In genomic region chr7:8261711-8262695, GRCh38 we compare ENCODE assay signal across 2 cellular contexts.
TF ChIP-seq lines count a peak whose summit lies in the region.

Gene ICA1, minus strand, starts transcription at chr7:8262167. Its CDS starts 26,241 bp downstream, at chr7:8235926.

TF ChIP-seq in GM23338, 12 proteins besides CTCF, POLR2A, EP300 and RAD21:
- TF ChIP-seq POLR2AphosphoS5 (IDR thresholded peaks at IDR 0.05; ENCODE audit: low read depth) (peak; percentile 22), CREB1 (CRISPR knock-in tag; IDR thresholded peaks at IDR 0.05; ENCODE audit: low read depth) (peak; percentile 89), NANOG (IDR thresholded peaks at IDR 0.05; ENCODE audit: borderline replicate concordance) (no peak), ZNF462 (CRISPR knock-in tag; IDR thresholded peaks at IDR 0.05) (no peak), JUNB (IDR thresholded peaks at IDR 0.05; ENCODE audit: unreplicated experiment) (no peak), STAT1 (IDR thresholded peaks at IDR 0.05; ENCODE audit: unreplicated experiment) (no peak), EZH2 (IDR thresholded peaks at IDR 0.05; ENCODE audit: low read depth, unreplicated experiment) (no peak)

TF ChIP-seq in H1, 55 proteins besides CTCF, POLR2A, EP300 and RAD21:
- no peak for TF ChIP-seq YY1 (IDR thresholded peaks at IDR 0.05; ENCODE audit: low read depth, low read length)
- TF ChIP-seq GTF2F1 (IDR thresholded peaks at IDR 0.05; ENCODE audit: borderline replicate concordance, low read depth, low read length): no peak
- no peak for TF ChIP-seq KDM1A (IDR thresholded peaks at IDR 0.05; ENCODE audit: borderline replicate concordance, low read length)
- peak; percentile 82 for TF ChIP-seq ASH2L (IDR thresholded peaks at IDR 0.05; ENCODE audit: low read length)
- peak; percentile 43; the same call in 1 of the 2 replicates for TF ChIP-seq E2F6 (IDR thresholded peaks at IDR 0.05)
- peak; percentile 66; the same call in 1 of the 2 replicates for TF ChIP-seq TCF12 (IDR thresholded peaks at IDR 0.05; ENCODE audit: low read depth, low read length)
- no peak for TF ChIP-seq KDM5A (IDR thresholded peaks at IDR 0.05; ENCODE audit: low read length)
- TF ChIP-seq CHD7 (IDR thresholded peaks at IDR 0.05; ENCODE audit: insufficient replicate concordance, low read length): no peak
- TF ChIP-seq CEBPB (IDR thresholded peaks at IDR 0.05; ENCODE audit: low read depth, low read length): no peak
- TF ChIP-seq TAF1 (IDR thresholded peaks at IDR 0.05; ENCODE audit: low read depth, low read length): peak; percentile 82
- TF ChIP-seq KDM4A (IDR thresholded peaks at IDR 0.05; ENCODE audit: low read depth, low read length, severe bottlenecking): peak; percentile 84
- TF ChIP-seq CREB1 (IDR thresholded peaks at IDR 0.05): peak; percentile 92
- TF ChIP-seq CBX8 (IDR thresholded peaks at IDR 0.05; ENCODE audit: borderline replicate concordance, low read depth, low read length): no peak
- no peak for TF ChIP-seq NRF1 (IDR thresholded peaks at IDR 0.05; ENCODE audit: low read depth, low read length)
- TF ChIP-seq CBX5 (IDR thresholded peaks at IDR 0.05; ENCODE audit: low read depth, low read length): no peak
- TF ChIP-seq SP2 (IDR thresholded peaks at IDR 0.05; ENCODE audit: low read length): no peak
- TF ChIP-seq USF2 (IDR thresholded peaks at IDR 0.05; ENCODE audit: low read length): peak; percentile 26; the same call in 1 of the 2 replicates
- no peak for TF ChIP-seq NANOG (IDR thresholded peaks at IDR 0.05; ENCODE audit: insufficient read depth, low read depth, low read length, poor library complexity, severe bottlenecking)
- TF ChIP-seq RBBP5 (IDR thresholded peaks at IDR 0.05; ENCODE audit: borderline replicate concordance, low read depth, low read length): no peak
- no peak for TF ChIP-seq CTBP2 (IDR thresholded peaks at IDR 0.05; ENCODE audit: borderline replicate concordance, insufficient read depth, insufficient read length, low read length)
- no peak for TF ChIP-seq BRCA1 (IDR thresholded peaks at IDR 0.05; ENCODE audit: low read depth, low read length)
- TF ChIP-seq FOSL1 (IDR thresholded peaks at IDR 0.05; ENCODE audit: insufficient read depth, low read depth, low read length): 0 out of 2 replicates have a peak, but pooled peaks have one; percentile 9
- TF ChIP-seq MAX (IDR thresholded peaks at IDR 0.05): peak; percentile 96
- no peak for TF ChIP-seq HDAC6 (IDR thresholded peaks at IDR 0.05; ENCODE audit: low read depth, low read length)
- no peak for TF ChIP-seq RXRA (IDR thresholded peaks at IDR 0.05; ENCODE audit: insufficient read depth, low read depth, low read length)
- peak; percentile 68 for TF ChIP-seq POLR2AphosphoS5 (IDR thresholded peaks at IDR 0.05; ENCODE audit: low read depth, low read length)
- no peak for TF ChIP-seq JUN (IDR thresholded peaks at IDR 0.05; ENCODE audit: low read depth, low read length)
- TF ChIP-seq RFX5 (IDR thresholded peaks at IDR 0.05; ENCODE audit: borderline replicate concordance, low read depth, low read length): no peak
- TF ChIP-seq TEAD4 (IDR thresholded peaks at IDR 0.05; ENCODE audit: low read depth, low read length): no peak
- no peak for TF ChIP-seq ZNF274 (IDR thresholded peaks at IDR 0.05; ENCODE audit: borderline replicate concordance, extremely low read depth, low read length)
- peak; percentile 48; the same call in 1 of the 2 replicates for TF ChIP-seq TBP (IDR thresholded peaks at IDR 0.05; ENCODE audit: low read depth, low read length)
- no peak for TF ChIP-seq CHD2 (IDR thresholded peaks at IDR 0.05; ENCODE audit: low read length)
- TF ChIP-seq SIN3A (conservative IDR thresholded peaks at IDR 0.05 in 1 of 2, IDR thresholded peaks at IDR 0.05 in 1 of 2; ENCODE audit: low read depth in 1 of 2, low read length in 2 of 2): peak in 1 of 2 experiments; percentile 39; a peak in 2 of 4 replicates
- no peak for TF ChIP-seq JUND (IDR thresholded peaks at IDR 0.05; ENCODE audit: low read length)
- TF ChIP-seq EGR1 (IDR thresholded peaks at IDR 0.05; ENCODE audit: borderline replicate concordance, low read depth, low read length): no peak
- TF ChIP-seq PHF8 (conservative IDR thresholded peaks at IDR 0.05; ENCODE audit: low read depth, low read length): peak; percentile 83
- TF ChIP-seq SAP30 (IDR thresholded peaks at IDR 0.05; ENCODE audit: insufficient read depth, insufficient replicate concordance, low read length): peak; percentile 39
- 0 out of 4 replicates have a peak, but pooled peaks of 1 of the 2 experiments have one; percentile 3 for TF ChIP-seq HDAC2 (IDR thresholded peaks at IDR 0.05; ENCODE audit: borderline replicate concordance in 1 of 2, low read depth in 2 of 2, low read length in 2 of 2)
- no peak for TF ChIP-seq POU5F1 (IDR thresholded peaks at IDR 0.05; ENCODE audit: low read depth, low read length)
TF ChIP-seq in H1: peak in this region for 15.
